18 cellular contexts compared by ENCODE assay signal in the genomic region with DNA sequence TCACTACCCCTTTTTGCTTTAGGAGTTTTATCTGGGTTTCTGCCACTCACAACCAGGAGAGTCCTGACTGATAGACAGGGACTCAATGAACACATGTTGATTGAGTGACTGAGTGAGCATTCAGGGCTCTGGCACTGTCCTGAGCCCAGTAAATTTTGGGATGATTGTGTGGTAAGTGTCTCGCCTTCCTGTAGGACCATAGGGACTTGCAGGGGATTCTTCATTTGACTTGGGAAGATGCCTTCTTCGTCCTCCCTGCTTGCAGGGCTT. TPM values are rescaled to one million over a fixed set of nuclear protein-coding genes. Genes with fewer than 3 reads are reported as not detected.
DNase-seq lines count a peak whose midpoint lies in the region; ATAC-seq, FAIRE-seq and TF ChIP-seq lines count a peak whose summit lies in the region.
"Had no signal": no experiment of that assay in that cellular context is flagged by ENCODE, and none has a peak within 500 bp of the region (broad histone marks: within the 10 kb centered on the region; RNA-seq: fewer than 3 reads in every experiment).

No MANE protein-coding gene starts in this region.

- H3K4me1 ChIP-seq in trophoblast cell (ENCODE audit: control insufficient read depth in 1 of 2, insufficient read depth in 2 of 2, low read length in 2 of 2): peaks cover 0 to 2% of the 10 kb centered on the region in 2 experiments
- peaks cover 52% of the 10 kb centered on the region for H3K4me1 ChIP-seq in PC-3 (ENCODE audit: insufficient read depth, low read length)

- no peak for DNase-seq in CD14-positive monocyte (ENCODE audit: low spot score)
- DNase-seq in RWPE1 (ENCODE audit: low spot score): no peak
- no peak for DNase-seq in bronchial epithelial cell (ENCODE audit: low read depth)
- DNase-seq in trophoblast cell: no peak
- DNase-seq in PC-3: no peak
- DNase-seq in NCI-H2081 treated with DMSO at 0.1 percent for 48 hours (lab: John Stamatoyannopoulos, UW): no peak
- DNase-seq: CD8-positive, alpha-beta T cell; COR-L47; DND-41; GDM1; GOT3; H9 had no signal

- peak overlapping the region; percentile 85; the same call in 1 of the 2 replicates for H3K27ac ChIP-seq in RWPE1
- no peak overlapping the region for H3K27ac ChIP-seq in trophoblast cell (ENCODE audit: low read depth, low read length)
- H3K27ac ChIP-seq in PC-3 (ENCODE audit: low read length): no peak overlapping the region
- H3K27ac ChIP-seq: C4-2B had no signal

- no peak overlapping the region for H2BK12ac ChIP-seq in trophoblast cell (ENCODE audit: low read length)

- H2BK5ac ChIP-seq in trophoblast cell (ENCODE audit: low read depth, low read length, poor library complexity): no peak overlapping the region

- H3K27ac Mint-ChIP-seq in CD14-positive monocyte: peak overlapping the region in 5 of 7 donors; percentile 30 to 85 (median 66)
- H3K27ac Mint-ChIP-seq: B cell; CD8-positive, alpha-beta T cell had no signal

- no peak overlapping the region for H3K4ac ChIP-seq in trophoblast cell (ENCODE audit: low read depth, low read length)

- H3K36me3 ChIP-seq in bronchial epithelial cell (ENCODE audit: control insufficient read depth, insufficient read depth, low read length) (no peaks in the 10 kb centered on the region), trophoblast cell (ENCODE audit: control insufficient read depth in 1 of 2, insufficient read depth in 2 of 2, low read length in 2 of 2) (no peaks in the 10 kb centered on the region), PC-3 (ENCODE audit: low read depth, low read length) (no peaks in the 10 kb centered on the region)

- no peaks in the 10 kb centered on the region for H3F3A ChIP-seq in PC-3 (ENCODE audit: low read length, unreplicated experiment)

- WGBS in trophoblast cell (ENCODE audit: extremely low coverage, insufficient coverage, insufficient read length): no CpG with 5 or more reads among the region's 2 CpGs

- H3K4me2 ChIP-seq in trophoblast cell (ENCODE audit: low read length): no peak overlapping the region
- H3K4me2 ChIP-seq in PC-3 (ENCODE audit: low read length): no peak overlapping the region

- peaks cover 0 to 11% (median 5%) of the 10 kb centered on the region in 3 donors for H3K27me3 Mint-ChIP-seq in CD14-positive monocyte (ENCODE audit: low read depth in 3 of 3)
- H3K27me3 Mint-ChIP-seq: B cell had no signal

- ATAC-seq in HG02973 (IDR thresholded peaks at IDR 0.05; ENCODE audit: unreplicated experiment) (no peak), PC-3 (no peak)
- ATAC-seq: CD8-positive, alpha-beta T cell; HepG2 had no signal

- H3K18ac ChIP-seq in trophoblast cell (ENCODE audit: low read length): no peak overlapping the region

- H4K12ac ChIP-seq in trophoblast cell (ENCODE audit: low read depth, low read length): no peak overlapping the region

- H3K36me3 Mint-ChIP-seq in CD14-positive monocyte: peaks cover 4 to 9% of the 10 kb centered on the region in 2 donors
- H3K36me3 Mint-ChIP-seq: CD8-positive, alpha-beta T cell had no signal

- POLR2A ChIA-PET in RWPE1 (lab: Yijun Ruan, JAX; ENCODE audit: low non-redundant PET): no interaction called here
- POLR2A ChIA-PET in PC-3 (lab: Charles Lee; ENCODE audit: unreplicated experiment): no interaction called here

- H3K23ac ChIP-seq in trophoblast cell (ENCODE audit: low read length): no peak overlapping the region

- peaks cover 69% of the 10 kb centered on the region for H3K4me1 Mint-ChIP-seq in CD14-positive monocyte

- H4K91ac ChIP-seq in trophoblast cell (ENCODE audit: low read depth, low read length): no peak overlapping the region

- H4K20me1 ChIP-seq in PC-3 (ENCODE audit: low read length): no peaks in the 10 kb centered on the region

- H3K14ac ChIP-seq in trophoblast cell (ENCODE audit: low read length): no peak overlapping the region

- TF ChIP-seq CTCF in CD14-positive monocyte (IDR thresholded peaks at IDR 0.05): no peak
- no peak for TF ChIP-seq CTCF in RWPE1 (conservative IDR thresholded peaks at IDR 0.05; ENCODE audit: low read depth)
- no peak for TF ChIP-seq CTCF in bronchial epithelial cell (IDR thresholded peaks at IDR 0.05; ENCODE audit: insufficient read depth, low read length, severe bottlenecking)
- TF ChIP-seq CTCF in PC-3 (conservative IDR thresholded peaks at IDR 0.05; ENCODE audit: low read depth, low read length): no peak

- no peaks in the 10 kb centered on the region for H3K27me3 ChIP-seq in bronchial epithelial cell (ENCODE audit: control insufficient read depth, insufficient read depth, low read length)
- H3K27me3 ChIP-seq in trophoblast cell (ENCODE audit: insufficient read depth, low read length): no peaks in the 10 kb centered on the region
- H3K27me3 ChIP-seq in PC-3 (ENCODE audit: low read length): no peaks in the 10 kb centered on the region

- H3K79me1 ChIP-seq in trophoblast cell (ENCODE audit: low read length): peaks cover 2% of the 10 kb centered on the region

- peak; percentile 28 for FAIRE-seq in bronchial epithelial cell (lab: Jason Lieb, UNC)
- FAIRE-seq: GM12892, HepG2, HTR-8/SVneo had no signal

- H3K9me3 ChIP-seq in trophoblast cell (ENCODE audit: insufficient read depth, low read depth, low read length) (no peaks in the 10 kb centered on the region), PC-3 (ENCODE audit: low read length) (no peaks in the 10 kb centered on the region)

- intact Hi-C loops in CD14-positive monocyte (cut with micrococcal nuclease): loop anchor here in 1 of 2 donors (5.0 to 10.0 kb wide), 2 partner anchors 34 to 349 kb away; a partner anchor contains a TSS
- intact Hi-C loops in PC-3 (cut with micrococcal nuclease): no loop called here

- CTCF ChIA-PET in RWPE1 (lab: Yijun Ruan, JAX) (no interaction called here), PC-3 (lab: Charles Lee) (no interaction called here)

- H3K79me2 ChIP-seq in trophoblast cell (ENCODE audit: control insufficient read depth, insufficient read depth, low read length, poor library complexity): no peaks in the 10 kb centered on the region
- H3K79me2 ChIP-seq in PC-3 (ENCODE audit: low read length): no peaks in the 10 kb centered on the region

- H2AFZ ChIP-seq in trophoblast cell (ENCODE audit: insufficient read depth, low read length, poor library complexity) (no peak overlapping the region), PC-3 (ENCODE audit: low read length) (no peak overlapping the region)

- no peak overlapping the region for H3K4me3 Mint-ChIP-seq in CD14-positive monocyte
- H3K4me3 Mint-ChIP-seq: B cell; CD8-positive, alpha-beta T cell; H9 had no signal

- H4K8ac ChIP-seq in trophoblast cell (ENCODE audit: low read depth, low read length): no peak overlapping the region

- peaks cover 0 to 2% (median 2%) of the 10 kb centered on the region in 7 donors for H3K9me3 Mint-ChIP-seq in CD14-positive monocyte
- H3K9me3 Mint-ChIP-seq: CD8-positive, alpha-beta T cell; H9 had no signal

- peak overlapping the region; percentile 11 for H2AK5ac ChIP-seq in trophoblast cell (ENCODE audit: low read length)

- H3K4me3 ChIP-seq in bronchial epithelial cell (ENCODE audit: low read depth, low read length) (no peak overlapping the region), trophoblast cell (ENCODE audit: low read depth, low read length) (no peak overlapping the region), PC-3 (ENCODE audit: low read length) (no peak overlapping the region)

- H2BK120ac ChIP-seq in trophoblast cell (ENCODE audit: insufficient read depth, low read length, poor library complexity): no peak overlapping the region

- no peaks in the 10 kb centered on the region for H3K9me2 ChIP-seq in PC-3 (replicated peaks; ENCODE audit: low read length)

- BruUV-seq in PC-3 (replicated peaks; lab: Mats Ljungman, UMichigan): no TSS peak

- H3K9ac ChIP-seq in trophoblast cell (ENCODE audit: low read length) (no peak overlapping the region), PC-3 (ENCODE audit: low read length) (no peak overlapping the region)

RNA-seq across cellular contexts. Expression of a gene that starts 22.3 kb away (rescaled TPM):
- polyA plus RNA-seq in CD14-positive monocyte: 1 to 10 TPM in 1 of 2 donors, under 1 TPM in 1; 0.47 to 2.1 TPM
- total RNA-seq in bronchial epithelial cell: 460 and 822 TPM in 2 replicates
- polyA plus RNA-seq in trophoblast cell (2013): 139 and 141 TPM in 2 replicates
- 505 and 546 TPM in 2 replicates for total RNA-seq in PC-3 (2014; rRNA removed)
